Comparison of ENCODE assay signal across 8 cellular contexts in genomic region chr1:171849245-171849898, GRCh38. TPM values are rescaled to one million over a fixed set of nuclear protein-coding genes. Genes with fewer than 3 reads are reported as not detected.
"Had no signal": no experiment of that assay in that cellular context is flagged by ENCODE, and none has a peak within 500 bp of the region (broad histone marks: within the 10 kb centered on the region; RNA-seq: fewer than 3 reads in every experiment).

No MANE protein-coding gene starts in this region.

- H3K9me3 Mint-ChIP-seq: IgD-negative memory B cell had no signal

- DNase-seq: IMR-90, KBM-7, KG1 had no signal

- H3K4me2 ChIP-seq: KMS-11 had no signal

- H3K27ac Mint-ChIP-seq: IgD-negative memory B cell had no signal

- H3K4me1 Mint-ChIP-seq: IgD-negative memory B cell had no signal

- H3K9ac ChIP-seq: KMS-11 had no signal

- H3K27ac ChIP-seq: HL-60, KMS-11 had no signal

- FAIRE-seq: HepG2, HTR-8/SVneo had no signal

- H3K4me3 Mint-ChIP-seq: IgD-negative memory B cell had no signal

- ATAC-seq: HepG2 had no signal

RNA-seq across cellular contexts. Expression of gene DNM3, which starts 8.1 kb away (rescaled TPM):
- total RNA-seq: HepG2 had no signal
